13 cellular contexts compared by ENCODE assay signal in the genomic region with DNA sequence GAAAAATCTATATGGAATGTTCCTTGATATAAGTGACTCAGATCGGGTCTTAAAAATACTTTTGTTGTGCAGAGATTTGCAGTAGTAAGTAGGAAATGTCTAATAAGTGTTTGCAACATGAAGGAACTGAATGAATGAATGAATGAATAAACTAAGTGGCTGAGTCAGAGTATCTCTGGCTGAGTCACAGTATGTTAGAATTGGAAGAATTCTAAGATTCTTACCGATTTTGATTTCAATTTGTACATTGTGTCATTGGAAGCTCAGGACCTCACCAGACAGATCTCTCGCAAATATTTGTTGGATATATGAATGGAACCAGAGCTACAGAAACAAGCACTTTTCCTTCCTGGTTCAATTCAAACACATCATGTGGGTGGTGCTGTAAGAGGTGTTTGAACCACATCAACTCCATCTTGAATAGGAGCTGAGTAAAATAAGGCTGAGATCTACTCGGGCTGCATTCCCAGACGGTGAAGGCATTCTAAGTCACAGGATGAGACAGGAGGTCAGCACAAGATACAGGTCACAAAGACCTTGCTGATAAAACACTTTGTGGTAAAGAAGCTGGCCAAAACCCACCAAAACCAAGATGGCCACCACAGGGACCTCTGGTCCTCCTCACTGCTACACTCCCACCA.
DNase-seq lines count a peak whose midpoint lies in the region; ATAC-seq, FAIRE-seq and TF ChIP-seq lines count a peak whose summit lies in the region.
"Had no signal": no experiment of that assay in that cellular context is flagged by ENCODE, and none has a peak within 500 bp of the region (broad histone marks: within the 10 kb centered on the region; RNA-seq: fewer than 3 reads in every experiment).

No MANE protein-coding gene starts in this region.

- H3K27ac ChIP-seq in A549 (no peak overlapping the region), foreskin keratinocyte (peak overlapping the region; percentile 11)
- H3K27ac ChIP-seq: C4-2B had no signal

- no peak overlapping the region for H3K9ac ChIP-seq in adipocyte (ENCODE audit: low read length)

- H3K4me2 ChIP-seq in A549: no peak overlapping the region

- 34% methylated on average over 5 of the region's 5 CpGs for WGBS in A549 (ENCODE audit: missing lambda C conversion rate)

- no peak for FAIRE-seq in A549 (lab: Jason Lieb, UNC)
- FAIRE-seq: K562 had no signal

- no peaks in the 10 kb centered on the region for H3K9me3 ChIP-seq in A549
- H3K9me3 ChIP-seq in adipocyte (ENCODE audit: control insufficient read depth, low read length): no peaks in the 10 kb centered on the region

- POLR2A ChIA-PET in A549 (lab: Yijun Ruan, JAX): no interaction called here

- no peaks in the 10 kb centered on the region for H3K4me1 ChIP-seq in A549
- peaks cover 19% of the 10 kb centered on the region for H3K4me1 ChIP-seq in adipocyte (ENCODE audit: control insufficient read depth, insufficient read depth, low read length)
- H3K4me1 ChIP-seq in foreskin keratinocyte: peaks cover 5% of the 10 kb centered on the region

- DNase-seq in A549 (ENCODE audit: low read depth in 1 of 2, low spot score in 1 of 2) (peak in 1 of 2 experiments; percentile 21), H4 (ENCODE audit: low spot score) (peak; percentile 24), adipocyte (ENCODE audit: low read depth) (peak; percentile 80), foreskin keratinocyte (peak; percentile 71 to 90), NCI-H510A (lab: John Stamatoyannopoulos, UW) (no peak), NCI-H1930 (lab: John Stamatoyannopoulos, UW) (no peak)
- DNase-seq: endodermal cell, naive B cell, T-helper 17 cell had no signal

- TF ChIP-seq CTCF in A549 (IDR thresholded peaks at IDR 0.05) (no peak), foreskin keratinocyte (conservative IDR thresholded peaks at IDR 0.05) (no peak)

- TF ChIP-seq EP300 in A549 (IDR thresholded peaks at IDR 0.05): no peak

- no peaks in the 10 kb centered on the region for H3K27me3 ChIP-seq in adipocyte (replicated peaks; ENCODE audit: control insufficient read depth, insufficient read depth, low read length)
- H3K27me3 ChIP-seq in foreskin keratinocyte: no peaks in the 10 kb centered on the region

- no peak for TF ChIP-seq RAD21 in A549 (conservative IDR thresholded peaks at IDR 0.05 in 1 of 2, IDR thresholded peaks at IDR 0.05 in 1 of 2)

- TF ChIP-seq POLR2A in A549 (IDR thresholded peaks at IDR 0.05; ENCODE audit: low read length): no peak

- CTCF ChIA-PET in A549 (lab: Yijun Ruan, JAX): no interaction called here

- peak; percentile 33 to 39; a peak in 2 of 6 replicates for ATAC-seq in A549
- ATAC-seq in foreskin keratinocyte: peak; percentile 82
- no peak for ATAC-seq in GM18909 (IDR thresholded peaks at IDR 0.05; ENCODE audit: poor library complexity, unreplicated experiment)
- no peak for ATAC-seq in GM21515 (IDR thresholded peaks at IDR 0.05; ENCODE audit: unreplicated experiment)
- ATAC-seq: K562, T-helper 17 cell had no signal

- H3K36me3 ChIP-seq in adipocyte (ENCODE audit: control insufficient read depth, insufficient read depth, low read length, severe bottlenecking): no peaks in the 10 kb centered on the region

- H3K4me3 ChIP-seq in A549: no peak overlapping the region
- no peak overlapping the region for H3K4me3 ChIP-seq in adipocyte (ENCODE audit: low read length)
- H3K4me3 ChIP-seq: K562 had no signal

TF ChIP-seq in A549, 52 proteins besides CTCF, POLR2A, EP300 and RAD21:
- TF ChIP-seq EHMT2 (IDR thresholded peaks at IDR 0.05; ENCODE audit: low read depth) (no peak), MYC (IDR thresholded peaks at IDR 0.05; ENCODE audit: borderline replicate concordance, low read length) (no peak)
- TF ChIP-seq, protein P1, sequence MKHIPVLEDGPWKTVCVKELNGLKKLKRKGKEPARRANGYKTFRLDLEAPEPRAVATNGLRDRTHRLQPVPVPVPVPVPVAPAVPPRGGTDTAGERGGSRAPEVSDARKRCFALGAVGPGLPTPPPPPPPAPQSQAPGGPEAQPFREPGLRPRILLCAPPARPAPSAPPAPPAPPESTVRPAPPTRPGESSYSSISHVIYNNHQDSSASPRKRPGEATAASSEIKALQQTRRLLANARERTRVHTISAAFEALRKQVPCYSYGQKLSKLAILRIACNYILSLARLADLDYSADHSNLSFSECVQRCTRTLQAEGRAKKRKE (CRISPR knock-in tag; IDR thresholded peaks at IDR 0.05; ENCODE audit: low read depth): peak; percentile 34; the same call in 1 of the 2 replicates

Comparison
In these comparisons a context has a peak if more than half of its experiments do, and no peak if none do; other contexts are left out.
1. ATAC-seq: peak in A549 (2 of 2) and foreskin keratinocyte (single experiment); none in GM18909 (single experiment) and GM21515 (single experiment).
2. DNase-seq: peak in H4 (single experiment), adipocyte (single experiment) and foreskin keratinocyte (2 of 2); none in NCI-H510A (single experiment) and NCI-H1930 (0 of 2).